In the genomic region with DNA sequence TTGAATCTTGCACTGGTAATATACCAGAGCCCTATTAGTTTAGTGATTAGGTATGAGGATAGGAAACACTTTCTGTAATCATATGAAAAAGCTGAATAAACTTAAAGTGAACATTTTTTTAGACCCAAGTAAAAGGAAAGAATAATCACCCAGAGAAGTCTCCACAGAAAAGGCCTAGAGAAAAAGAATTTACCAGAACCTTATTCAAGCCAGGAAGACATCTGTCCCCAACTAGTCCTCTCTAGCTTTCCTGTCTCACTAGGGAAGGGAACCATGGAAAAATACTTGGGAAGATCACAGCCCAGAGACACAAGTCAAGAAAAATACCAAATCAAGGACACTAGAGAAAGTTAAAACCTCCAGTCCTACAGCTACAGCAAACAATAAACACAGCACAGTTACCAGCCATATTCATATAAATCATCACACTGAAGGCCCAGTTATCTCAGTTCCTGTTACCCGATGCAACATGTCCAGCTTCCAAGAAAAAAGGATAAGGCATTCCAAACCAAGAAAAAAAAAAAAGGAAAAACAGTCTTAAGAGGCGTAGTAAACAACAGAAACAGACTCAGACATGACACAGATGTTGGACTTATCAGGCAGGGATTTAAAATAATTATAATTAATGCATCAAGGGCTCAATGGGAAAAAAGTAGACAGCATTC, we compare ENCODE assay signal across 22 cellular contexts.
DNase-seq lines count a peak whose midpoint lies in the region; ATAC-seq, FAIRE-seq and TF ChIP-seq lines count a peak whose summit lies in the region.
"Had no signal": no experiment of that assay in that cellular context is flagged by ENCODE, and none has a peak within 500 bp of the region (broad histone marks: within the 10 kb centered on the region; RNA-seq: fewer than 3 reads in every experiment).

No MANE protein-coding gene starts in this region.

- peaks cover 4% of the 10 kb centered on the region; the same call in 1 of the 2 replicates for H3K4me1 ChIP-seq in GM23338 (ENCODE audit: insufficient read depth)
- H3K4me1 ChIP-seq in subcutaneous abdominal adipose tissue (ENCODE audit: control insufficient read depth in 5 of 5, insufficient read depth in 5 of 5, low read length in 5 of 5) = peaks cover 0 to 6% (median 0%) of the 10 kb centered on the region in 5 donors
- H3K4me1 ChIP-seq in endodermal cell (ENCODE audit: control insufficient read depth, insufficient read depth, low read length) = no peaks in the 10 kb centered on the region

- H3K36me3 Mint-ChIP-seq in GM23338 (ENCODE audit: low read depth) (no peaks in the 10 kb centered on the region), endodermal cell (ENCODE audit: low read depth) (no peaks in the 10 kb centered on the region)
- H3K36me3 Mint-ChIP-seq: activated CD4-positive, alpha-beta memory T cell treated with anti-CD3 and anti-CD28 coated beads for 36 hours; activated naive CD8-positive, alpha-beta T cell; naive thymus-derived CD8-positive, alpha-beta T cell had no signal

- no peak for TF ChIP-seq CTCF in GM23338 (conservative IDR thresholded peaks at IDR 0.05; ENCODE audit: low read depth in 2 of 2)
- no peak for TF ChIP-seq CTCF in endodermal cell (conservative IDR thresholded peaks at IDR 0.05)

- 67% methylated on average over 2 of the region's 2 CpGs; no CpG with 5 or more reads in 1 of the 2 experiments for WGBS in endodermal cell (ENCODE audit: insufficient coverage in 1 of 2, insufficient read length in 1 of 2), 2 experiments

- H4K20me1 ChIP-seq in GM23338 (replicated peaks; ENCODE audit: insufficient read depth) = no peaks in the 10 kb centered on the region

- H3K4me3 ChIP-seq in GM23338 (no peak overlapping the region), subcutaneous abdominal adipose tissue (ENCODE audit: low read depth in 1 of 5, low read length in 5 of 5) (no peak overlapping the region), endodermal cell (ENCODE audit: low read length) (no peak overlapping the region)
- H3K4me3 ChIP-seq: SJSA1 had no signal

- no peaks in the 10 kb centered on the region for H3K9me3 ChIP-seq in subcutaneous abdominal adipose tissue (ENCODE audit: control insufficient read depth in 5 of 5, low read length in 5 of 5)
- no peaks in the 10 kb centered on the region for H3K9me3 ChIP-seq in endodermal cell (ENCODE audit: control insufficient read depth, low read length)
- H3K9me3 ChIP-seq: SJSA1 had no signal

- H2AFZ ChIP-seq in GM23338 = no peak overlapping the region

- H3K27ac Mint-ChIP-seq in GM23338 (peak overlapping the region; percentile 60), endodermal cell (no peak overlapping the region)
- H3K27ac Mint-ChIP-seq: activated CD4-positive, alpha-beta memory T cell treated with anti-CD3 and anti-CD28 coated beads for 36 hours; activated naive CD8-positive, alpha-beta T cell; activated T-helper 2 cell treated with anti-CD3 and anti-CD28 coated beads, Interferon-gamma antibody, Interleukin-2, Interleukin-4, amounts not matched to agents 10 μg/mL and 5 μg/mL and 100 μg/mL, durations not matched to agents 14 hours and 24 hours and 36 hours had no signal

- no peaks in the 10 kb centered on the region for H3K79me2 ChIP-seq in GM23338 (replicated peaks; ENCODE audit: insufficient read depth)

- no peak for DNase-seq in GM23338 (ENCODE audit: low spot score)
- DNase-seq in left ventricle myocardium superior = no peak
- no peak for DNase-seq in endodermal cell
- DNase-seq: activated CD4-positive, alpha-beta memory T cell treated with anti-CD3 and anti-CD28 coated beads for 36 hours; cerebellar nuclear complex; KG1; kidney; naive thymus-derived CD8-positive, alpha-beta T cell; NCI-H146; NCI-H524 treated with DMSO at 0.1 percent for 48 hours; stimulated activated CD4-positive, alpha-beta T cell treated with anti-CD3 and anti-CD28 coated beads, Interleukin-4, amount 100 ng/mL, for 24 hours; stimulated activated naive CD4-positive, alpha-beta T cell; T-helper 1 cell had no signal

- H3K9me3 Mint-ChIP-seq in GM23338 = no peaks in the 10 kb centered on the region
- no peaks in the 10 kb centered on the region for H3K9me3 Mint-ChIP-seq in endodermal cell
- H3K9me3 Mint-ChIP-seq: activated CD4-positive, alpha-beta memory T cell treated with anti-CD3 and anti-CD28 coated beads for 36 hours; activated T-helper 2 cell treated with anti-CD3 and anti-CD28 coated beads, Interferon-gamma antibody, Interleukin-2, Interleukin-4, amounts not matched to agents 10 μg/mL and 5 μg/mL and 100 μg/mL, durations not matched to agents 14 hours and 24 hours and 36 hours; naive thymus-derived CD8-positive, alpha-beta T cell had no signal

- H3F3A ChIP-seq in GM23338 (replicated peaks; ENCODE audit: low read depth) = no peaks in the 10 kb centered on the region

- peak; percentile 78 for FAIRE-seq in endometrium (lab: Jason Lieb, UNC)
- FAIRE-seq: H1, kidney had no signal

- ATAC-seq in GM23338 (no peak), left ventricle myocardium superior (peak; percentile 78), GM19455 (IDR thresholded peaks at IDR 0.05; ENCODE audit: unreplicated experiment) (no peak), HG02938 (IDR thresholded peaks at IDR 0.05; ENCODE audit: unreplicated experiment) (no peak)
- ATAC-seq: naive thymus-derived CD8-positive, alpha-beta T cell had no signal

- H3K27me3 ChIP-seq in GM23338 (ENCODE audit: insufficient read depth) (no peaks in the 10 kb centered on the region), subcutaneous abdominal adipose tissue (ENCODE audit: control insufficient read depth in 5 of 5, insufficient read depth in 4 of 5, low read length in 5 of 5) (no peaks in the 10 kb centered on the region), endodermal cell (ENCODE audit: control insufficient read depth, insufficient read depth, low read length, poor library complexity, severe bottlenecking) (no peaks in the 10 kb centered on the region)
- H3K27me3 ChIP-seq: SJSA1 had no signal

- intact Hi-C loops in left ventricle myocardium superior (cut with micrococcal nuclease) = no loop called here

- H3K27me3 Mint-ChIP-seq in GM23338 (ENCODE audit: insufficient read depth, low read depth, poor library complexity) (no peaks in the 10 kb centered on the region), endodermal cell (ENCODE audit: insufficient read depth) (no peaks in the 10 kb centered on the region)
- H3K27me3 Mint-ChIP-seq: activated CD4-positive, alpha-beta memory T cell treated with anti-CD3 and anti-CD28 coated beads for 36 hours; activated naive CD8-positive, alpha-beta T cell had no signal

- H3K36me3 ChIP-seq in GM23338 (ENCODE audit: insufficient read depth) (no peaks in the 10 kb centered on the region), subcutaneous abdominal adipose tissue (ENCODE audit: control insufficient read depth in 5 of 5, insufficient read depth in 5 of 5, low read length in 5 of 5) (no peaks in the 10 kb centered on the region), endodermal cell (ENCODE audit: control insufficient read depth, insufficient read depth, low read length) (no peaks in the 10 kb centered on the region)
- H3K36me3 ChIP-seq: SJSA1 had no signal

- H3K27ac ChIP-seq in GM23338 (ENCODE audit: low read depth) (no peak overlapping the region), subcutaneous abdominal adipose tissue (ENCODE audit: low read depth, low read length) (peak overlapping the region; percentile 63), endodermal cell (ENCODE audit: low read depth, low read length) (no peak overlapping the region)
- H3K27ac ChIP-seq: epithelial cell of prostate, SJSA1 had no signal

- no peaks in the 10 kb centered on the region for H3K9me2 ChIP-seq in GM23338 (ENCODE audit: insufficient read depth)

- H3K4me1 Mint-ChIP-seq in GM23338 (peaks cover 3% of the 10 kb centered on the region; the same call in 1 of the 3 replicates), endodermal cell (no peaks in the 10 kb centered on the region)
- H3K4me1 Mint-ChIP-seq: naive thymus-derived CD8-positive, alpha-beta T cell had no signal

- no peak overlapping the region for H3K9ac ChIP-seq in subcutaneous abdominal adipose tissue (ENCODE audit: low read length in 5 of 5)
- H3K9ac ChIP-seq in endodermal cell (ENCODE audit: extremely low read depth, low read length, poor library complexity, severe bottlenecking) = no peak overlapping the region

- H3K4me3 Mint-ChIP-seq in GM23338 = no peak overlapping the region
- H3K4me3 Mint-ChIP-seq in endodermal cell = no peak overlapping the region
- H3K4me3 Mint-ChIP-seq: activated CD4-positive, alpha-beta memory T cell treated with anti-CD3 and anti-CD28 coated beads for 36 hours; activated naive CD8-positive, alpha-beta T cell; naive thymus-derived CD8-positive, alpha-beta T cell had no signal

- no peak overlapping the region for H3K4me2 ChIP-seq in GM23338

TF ChIP-seq in GM23338, 12 proteins besides CTCF, POLR2A, EP300 and RAD21:
- TF ChIP-seq STAT1 (IDR thresholded peaks at IDR 0.05; ENCODE audit: unreplicated experiment) (no peak), EZH2 (IDR thresholded peaks at IDR 0.05; ENCODE audit: low read depth, unreplicated experiment) (no peak)
- TF ChIP-seq, protein P1, sequence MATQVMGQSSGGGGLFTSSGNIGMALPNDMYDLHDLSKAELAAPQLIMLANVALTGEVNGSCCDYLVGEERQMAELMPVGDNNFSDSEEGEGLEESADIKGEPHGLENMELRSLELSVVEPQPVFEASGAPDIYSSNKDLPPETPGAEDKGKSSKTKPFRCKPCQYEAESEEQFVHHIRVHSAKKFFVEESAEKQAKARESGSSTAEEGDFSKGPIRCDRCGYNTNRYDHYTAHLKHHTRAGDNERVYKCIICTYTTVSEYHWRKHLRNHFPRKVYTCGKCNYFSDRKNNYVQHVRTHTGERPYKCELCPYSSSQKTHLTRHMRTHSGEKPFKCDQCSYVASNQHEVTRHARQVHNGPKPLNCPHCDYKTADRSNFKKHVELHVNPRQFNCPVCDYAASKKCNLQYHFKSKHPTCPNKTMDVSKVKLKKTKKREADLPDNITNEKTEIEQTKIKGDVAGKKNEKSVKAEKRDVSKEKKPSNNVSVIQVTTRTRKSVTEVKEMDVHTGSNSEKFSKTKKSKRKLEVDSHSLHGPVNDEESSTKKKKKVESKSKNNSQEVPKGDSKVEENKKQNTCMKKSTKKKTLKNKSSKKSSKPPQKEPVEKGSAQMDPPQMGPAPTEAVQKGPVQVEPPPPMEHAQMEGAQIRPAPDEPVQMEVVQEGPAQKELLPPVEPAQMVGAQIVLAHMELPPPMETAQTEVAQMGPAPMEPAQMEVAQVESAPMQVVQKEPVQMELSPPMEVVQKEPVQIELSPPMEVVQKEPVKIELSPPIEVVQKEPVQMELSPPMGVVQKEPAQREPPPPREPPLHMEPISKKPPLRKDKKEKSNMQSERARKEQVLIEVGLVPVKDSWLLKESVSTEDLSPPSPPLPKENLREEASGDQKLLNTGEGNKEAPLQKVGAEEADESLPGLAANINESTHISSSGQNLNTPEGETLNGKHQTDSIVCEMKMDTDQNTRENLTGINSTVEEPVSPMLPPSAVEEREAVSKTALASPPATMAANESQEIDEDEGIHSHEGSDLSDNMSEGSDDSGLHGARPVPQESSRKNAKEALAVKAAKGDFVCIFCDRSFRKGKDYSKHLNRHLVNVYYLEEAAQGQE (IDR thresholded peaks at IDR 0.05; ENCODE audit: unreplicated experiment) = no peak
